In the genomic region with DNA sequence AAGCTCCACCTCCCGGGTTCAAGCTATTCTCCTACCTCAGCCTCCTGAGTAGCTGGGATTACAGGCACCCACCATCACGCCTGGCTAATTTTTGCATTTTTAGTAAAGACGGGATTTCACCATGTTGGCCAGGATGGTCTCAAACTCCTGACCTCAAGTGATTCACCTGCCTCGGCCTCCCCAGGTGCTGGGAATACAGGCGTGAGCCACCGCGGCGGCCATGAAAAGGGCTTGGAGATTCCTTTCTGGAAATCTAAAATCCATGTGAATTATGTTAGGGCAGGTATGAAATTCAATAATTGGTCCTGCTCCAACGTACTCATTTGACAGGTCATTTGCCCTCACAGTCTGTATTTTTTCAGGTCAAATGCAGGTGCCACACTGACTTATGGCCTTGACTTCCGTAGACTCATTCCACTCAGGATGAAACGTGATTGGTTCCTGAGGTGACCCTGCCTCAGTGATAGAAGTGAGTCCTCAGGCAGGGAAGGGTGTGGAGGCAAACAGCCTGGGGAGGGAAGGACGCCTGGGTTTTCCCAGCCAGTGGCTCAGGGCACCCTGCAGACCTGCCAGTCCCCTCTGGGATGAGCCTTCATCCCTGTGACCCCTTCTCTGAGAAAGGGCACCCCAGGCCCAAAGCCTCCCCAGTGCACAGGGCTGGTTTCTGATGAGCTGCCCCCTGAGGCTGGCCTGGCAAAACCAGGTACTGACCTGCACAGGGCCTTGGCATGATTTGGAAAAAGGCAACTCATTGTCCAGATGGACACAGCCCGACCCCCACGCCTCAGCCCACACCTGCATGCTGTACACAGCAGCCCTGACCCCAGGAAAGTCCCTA, we compare ENCODE assay signal across 11 cellular contexts. TPM values are rescaled to one million over a fixed set of nuclear protein-coding genes. Genes with fewer than 3 reads are reported as not detected.
DNase-seq lines count a peak whose midpoint lies in the region; ATAC-seq and TF ChIP-seq lines count a peak whose summit lies in the region.
"Had no signal": no experiment of that assay in that cellular context is flagged by ENCODE, and none has a peak within 500 bp of the region (broad histone marks: within the 10 kb centered on the region; RNA-seq: fewer than 3 reads in every experiment).

No MANE protein-coding gene starts in this region.

- H3K27ac ChIP-seq in VCaP, result peak overlapping the region; percentile 92

- no peak overlapping the region for H3K27ac Mint-ChIP-seq in Calu3 (ENCODE audit: unreplicated experiment)
- H3K27ac Mint-ChIP-seq: activated CD4-positive, alpha-beta T cell treated with anti-CD3 and anti-CD28 coated beads for 36 hours had no signal

- intact Hi-C loops in Calu3 (cut with micrococcal nuclease; ENCODE audit: unreplicated experiment), result no loop called here
- intact Hi-C loops in left colon (cut with DNase I, micrococcal nuclease), result loop anchor here in 1 of 2 donors (5.0 kb wide), 1 partner anchor 61 kb away; the partner anchor contains the start of gene NFKBIA

- CTCF ChIA-PET in Calu3 (lab: Charles Lee), result interaction anchor here (0.7 to 1.2 kb wide), 6 partner anchors 8 to 197 kb away, joined by 3 to 5 read pairs (median 4); no protein-coding TSS in a partner anchor

- DNase-seq in Calu3, result no peak
- DNase-seq in left colon, result no peak
- DNase-seq in AML-193 (lab: John Stamatoyannopoulos, UW), result no peak
- no peak for DNase-seq in GDM1 (lab: John Stamatoyannopoulos, UW)
- DNase-seq: OCI-M1 had no signal

- no peak for TF ChIP-seq CTCF in Calu3 (IDR thresholded peaks at IDR 0.05; ENCODE audit: unreplicated experiment)
- TF ChIP-seq CTCF in VCaP (conservative IDR thresholded peaks at IDR 0.05), result no peak

- no TSS peak for BruUV-seq in Calu3 (replicated peaks; lab: Mats Ljungman, UMichigan)

- peaks cover 6% of the 10 kb centered on the region for H3K36me3 Mint-ChIP-seq in Calu3 (ENCODE audit: insufficient read depth, unreplicated experiment)
- H3K36me3 Mint-ChIP-seq: naive thymus-derived CD4-positive, alpha-beta T cell had no signal

- H3K9ac ChIP-seq in skeletal muscle satellite cell (ENCODE audit: low read depth, low read length), result no peak overlapping the region

- ATAC-seq in left colon (peak; percentile 6), GM18511 (IDR thresholded peaks at IDR 0.05; ENCODE audit: unreplicated experiment) (no peak), HG02571 (IDR thresholded peaks at IDR 0.05; ENCODE audit: unreplicated experiment) (no peak)

- H3K4me1 ChIP-seq in skeletal muscle satellite cell (ENCODE audit: control insufficient read depth, insufficient read depth, low read length), result peaks cover 41% of the 10 kb centered on the region

- H3K27me3 ChIP-seq in skeletal muscle satellite cell (ENCODE audit: control insufficient read depth, insufficient read depth, low read length), result no peaks in the 10 kb centered on the region

- H3K27me3 Mint-ChIP-seq in Calu3 (ENCODE audit: unreplicated experiment), result no peaks in the 10 kb centered on the region
- H3K27me3 Mint-ChIP-seq: activated CD4-positive, alpha-beta T cell treated with anti-CD3 and anti-CD28 coated beads for 36 hours; naive thymus-derived CD4-positive, alpha-beta T cell had no signal

- H3K4me3 Mint-ChIP-seq in Calu3 (ENCODE audit: low read depth, unreplicated experiment), result peak overlapping the region; percentile 60
- H3K4me3 Mint-ChIP-seq: activated CD4-positive, alpha-beta T cell treated with anti-CD3 and anti-CD28 coated beads for 36 hours had no signal

- H3K9me3 Mint-ChIP-seq in Calu3 (ENCODE audit: low read depth, unreplicated experiment), result no peaks in the 10 kb centered on the region
- H3K9me3 Mint-ChIP-seq: naive thymus-derived CD4-positive, alpha-beta T cell had no signal

- H3K4me3 ChIP-seq in skeletal muscle satellite cell (ENCODE audit: low read length), result no peak overlapping the region

- peak overlapping the region; percentile 83 for H3K4me2 ChIP-seq in skeletal muscle satellite cell (ENCODE audit: low read length)

- peaks cover 37% of the 10 kb centered on the region for H3K4me1 Mint-ChIP-seq in Calu3 (ENCODE audit: low read depth, unreplicated experiment)

- no peaks in the 10 kb centered on the region for H3K36me3 ChIP-seq in skeletal muscle satellite cell (ENCODE audit: insufficient read depth, low read length)

- H3K9me3 ChIP-seq in skeletal muscle satellite cell (replicated peaks; ENCODE audit: low read length), result no peaks in the 10 kb centered on the region

RNA-seq across cellular contexts. Expression of gene PSMA6, which starts 48.7 kb away (rescaled TPM):
- total RNA-seq in Calu3 (2022) (297 and 341 TPM in 2 replicates), left colon (100 to 1,000 TPM; 138 to 171 TPM)
- 277 and 309 TPM in 2 replicates for total RNA-seq in skeletal muscle satellite cell (2012; rRNA removed)
